ENCODE assay signal across 40 cellular contexts in the genomic region with DNA sequence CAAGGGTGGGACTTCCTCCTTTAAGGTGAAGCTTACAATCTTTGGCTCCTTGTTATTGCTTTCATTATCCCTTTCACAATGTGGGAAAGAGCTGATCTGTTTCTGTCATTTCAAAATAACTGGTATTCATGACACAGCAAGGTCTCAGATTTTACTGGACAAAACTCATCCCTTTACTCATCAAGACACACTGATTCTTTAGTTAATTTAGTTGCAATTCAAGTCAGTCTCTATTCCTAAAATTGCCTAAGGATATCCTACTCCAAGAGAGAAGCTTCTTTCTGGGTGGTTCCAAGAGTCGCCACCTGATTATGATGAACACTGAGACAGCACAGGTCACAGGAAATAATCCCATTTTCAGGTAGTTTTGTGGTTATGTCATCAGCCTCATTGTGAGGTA. TPM values are rescaled to one million over a fixed set of nuclear protein-coding genes. Genes with fewer than 3 reads are reported as not detected.
"Had no signal": no experiment of that assay in that cellular context is flagged by ENCODE, and none has a peak within 500 bp of the region (broad histone marks: within the 10 kb centered on the region; RNA-seq: fewer than 3 reads in every experiment).

No MANE protein-coding gene starts in this region.

- H3K4me1 Mint-ChIP-seq: activated CD4-positive, alpha-beta T cell treated with anti-CD3 and anti-CD28 coated beads for 36 hours; activated CD4-positive, alpha-beta T cell treated with anti-CD3 and anti-CD28 coated beads, Interleukin-2, amount 10 ng/mL, durations not matched to agents 24 days and 14 days; activated CD8-positive, alpha-beta memory T cell treated with anti-CD3 and anti-CD28 coated beads, Interleukin-2, amount 10 ng/mL, durations not matched to agents 7 days and 5 days; activated naive CD4-positive, alpha-beta T cell treated with anti-CD3 and anti-CD28 coated beads, Interleukin-2, amount 50 U/mL, for 24 hours; activated naive CD8-positive, alpha-beta T cell treated with anti-CD3 and anti-CD28 coated beads for 36 hours; activated naive CD8-positive, alpha-beta T cell treated with anti-CD3 and anti-CD28 coated beads, Interleukin-2, amount 50 U/mL, for 24 hours; T-helper 17 cell had no signal

- H3K36me3 ChIP-seq: adrenal gland, cardiac muscle cell, colonic mucosa, esophagus muscularis mucosa, gastrocnemius medialis had no signal

- H3K27ac Mint-ChIP-seq: activated CD4-positive, alpha-beta memory T cell treated with anti-CD3 and anti-CD28 coated beads for 36 hours; activated CD4-positive, alpha-beta T cell treated with anti-CD3 and anti-CD28 coated beads for 36 hours; activated CD4-positive, alpha-beta T cell treated with anti-CD3 and anti-CD28 coated beads, Interleukin-2, amount 10 ng/mL, durations not matched to agents 24 days and 14 days; activated CD8-positive, alpha-beta memory T cell treated with anti-CD3 and anti-CD28 coated beads, Interleukin-2, amount 10 ng/mL, durations not matched to agents 7 days and 5 days; activated CD8-positive, alpha-beta T cell treated with anti-CD3 and anti-CD28 coated beads, Interleukin-2, amount 10 ng/mL, durations not matched to agents 7 days and 5 days; activated naive CD4-positive, alpha-beta T cell treated with anti-CD3 and anti-CD28 coated beads for 36 hours; activated naive CD4-positive, alpha-beta T cell treated with anti-CD3 and anti-CD28 coated beads, Interleukin-2, amount 50 U/mL, for 24 hours; activated naive CD8-positive, alpha-beta T cell treated with anti-CD3 and anti-CD28 coated beads for 36 hours; activated naive CD8-positive, alpha-beta T cell treated with anti-CD3 and anti-CD28 coated beads, Interleukin-2, amount 50 U/mL, for 24 hours; activated T-helper 1 cell treated with anti-CD3 and anti-CD28 coated beads, Interleukin-12 subunit alpha, Interleukin-12 subunit beta, Interleukin-2, Interleukin-4 antibody, amounts not matched to agents 30 ng/mL and 10 ng/mL and 1 ng/mL, durations not matched to agents 14 hours and 24 hours and 36 hours; activated T-helper 2 cell treated with anti-CD3 and anti-CD28 coated beads, Interferon-gamma antibody, Interleukin-2, Interleukin-4, amounts not matched to agents 10 μg/mL and 5 μg/mL and 100 μg/mL, durations not matched to agents 14 hours and 24 hours and 36 hours; T-helper 17 cell; T-helper 2 cell treated with Interferon-gamma antibody and Interleukin-4, amounts not matched to agents 5 μg/mL and 100 μg/mL, for 36 hours had no signal

- H3K27me3 ChIP-seq: adrenal gland, body of pancreas, cardiac muscle cell, colonic mucosa, esophagus muscularis mucosa, gastrocnemius medialis had no signal

- H3K27me3 Mint-ChIP-seq: activated CD4-positive, alpha-beta T cell treated with anti-CD3 and anti-CD28 coated beads, Interleukin-2, amount 10 ng/mL, durations not matched to agents 24 days and 14 days; activated CD8-positive, alpha-beta memory T cell treated with anti-CD3 and anti-CD28 coated beads, Interleukin-2, amount 10 ng/mL, durations not matched to agents 7 days and 5 days had no signal

- H3K4me3 Mint-ChIP-seq: activated CD4-positive, alpha-beta memory T cell treated with anti-CD3 and anti-CD28 coated beads for 36 hours; activated CD4-positive, alpha-beta T cell treated with anti-CD3 and anti-CD28 coated beads for 36 hours; activated CD4-positive, alpha-beta T cell treated with anti-CD3 and anti-CD28 coated beads, Interleukin-2, amount 10 ng/mL, durations not matched to agents 24 days and 14 days; activated CD8-positive, alpha-beta memory T cell treated with anti-CD3 and anti-CD28 coated beads, Interleukin-2, amount 10 ng/mL, durations not matched to agents 7 days and 5 days; activated CD8-positive, alpha-beta T cell treated with anti-CD3 and anti-CD28 coated beads, Interleukin-2, amount 10 ng/mL, durations not matched to agents 7 days and 5 days; activated naive CD4-positive, alpha-beta T cell treated with anti-CD3 and anti-CD28 coated beads for 36 hours; activated naive CD4-positive, alpha-beta T cell treated with anti-CD3 and anti-CD28 coated beads, Interleukin-2, amount 50 U/mL, for 24 hours; activated naive CD8-positive, alpha-beta T cell treated with anti-CD3 and anti-CD28 coated beads for 36 hours; activated naive CD8-positive, alpha-beta T cell treated with anti-CD3 and anti-CD28 coated beads, Interleukin-2, amount 50 U/mL, for 24 hours; activated T-helper 1 cell treated with anti-CD3 and anti-CD28 coated beads, Interleukin-12 subunit alpha, Interleukin-12 subunit beta, Interleukin-2, Interleukin-4 antibody, amounts not matched to agents 30 ng/mL and 10 ng/mL and 1 ng/mL, durations not matched to agents 14 hours and 24 hours and 36 hours; T-helper 17 cell; T-helper 2 cell treated with Interferon-gamma antibody and Interleukin-4, amounts not matched to agents 5 μg/mL and 100 μg/mL, for 36 hours had no signal

- H3K4me3 ChIP-seq: adrenal gland, body of pancreas, cardiac muscle cell, colonic mucosa, esophagus muscularis mucosa, gastrocnemius medialis had no signal

- FAIRE-seq: endometrium, endothelial cell of umbilical vein had no signal

- H3K4me1 ChIP-seq: body of pancreas, colonic mucosa, esophagus muscularis mucosa, gastrocnemius medialis had no signal

- H3K27ac ChIP-seq: adrenal gland, body of pancreas, cardiac muscle cell, colonic mucosa, esophagus muscularis mucosa, gastrocnemius medialis had no signal

- H3K9me3 Mint-ChIP-seq: activated CD4-positive, alpha-beta memory T cell treated with anti-CD3 and anti-CD28 coated beads for 36 hours; activated CD4-positive, alpha-beta T cell treated with anti-CD3 and anti-CD28 coated beads, Interleukin-2, amount 10 ng/mL, durations not matched to agents 24 days and 14 days; activated naive CD4-positive, alpha-beta T cell treated with anti-CD3 and anti-CD28 coated beads for 36 hours; activated naive CD4-positive, alpha-beta T cell treated with anti-CD3 and anti-CD28 coated beads, Interleukin-2, amount 50 U/mL, for 24 hours; activated naive CD8-positive, alpha-beta T cell treated with anti-CD3 and anti-CD28 coated beads for 36 hours; activated naive CD8-positive, alpha-beta T cell treated with anti-CD3 and anti-CD28 coated beads, Interleukin-2, amount 50 U/mL, for 24 hours; activated T-helper 1 cell treated with anti-CD3 and anti-CD28 coated beads, Interleukin-12 subunit alpha, Interleukin-12 subunit beta, Interleukin-2, Interleukin-4 antibody, amounts not matched to agents 30 ng/mL and 10 ng/mL and 1 ng/mL, durations not matched to agents 14 hours and 24 hours and 36 hours; activated T-helper 2 cell treated with anti-CD3 and anti-CD28 coated beads, Interferon-gamma antibody, Interleukin-2, Interleukin-4, amounts not matched to agents 10 μg/mL and 5 μg/mL and 100 μg/mL, durations not matched to agents 14 hours and 24 hours and 36 hours; T-helper 2 cell treated with Interferon-gamma antibody and Interleukin-4, amounts not matched to agents 5 μg/mL and 100 μg/mL, for 36 hours had no signal

- H3K36me3 Mint-ChIP-seq: activated CD4-positive, alpha-beta memory T cell treated with anti-CD3 and anti-CD28 coated beads for 36 hours; activated CD8-positive, alpha-beta memory T cell treated with anti-CD3 and anti-CD28 coated beads, Interleukin-2, amount 10 ng/mL, durations not matched to agents 7 days and 5 days; activated naive CD4-positive, alpha-beta T cell treated with anti-CD3 and anti-CD28 coated beads, Interleukin-2, amount 50 U/mL, for 24 hours; activated naive CD8-positive, alpha-beta T cell treated with anti-CD3 and anti-CD28 coated beads for 36 hours had no signal

- H3K9me3 ChIP-seq: adrenal gland, body of pancreas, colonic mucosa, esophagus muscularis mucosa, gastrocnemius medialis had no signal

- DNase-seq: activated CD4-positive, alpha-beta memory T cell treated with anti-CD3 and anti-CD28 coated beads for 36 hours; activated CD4-positive, alpha-beta T cell treated with anti-CD3 and anti-CD28 coated beads for 36 hours; activated CD4-positive, alpha-beta T cell treated with anti-CD3 and anti-CD28 coated beads, Interleukin-2, amount 10 ng/mL, durations not matched to agents 24 days and 14 days; activated CD4-positive, CD25-positive, alpha-beta regulatory T cell; activated CD4-positive, CD25-positive, alpha-beta regulatory T cell treated with anti-CD3 and anti-CD28 coated beads, Interleukin-2, amount 50 U/mL, for 72 hours; activated CD8-positive, alpha-beta memory T cell treated with anti-CD3 and anti-CD28 coated beads, Interleukin-2, amount 10 ng/mL, durations not matched to agents 7 days and 5 days; activated CD8-positive, alpha-beta memory T cell treated with anti-CD3 and anti-CD28 coated beads, Interleukin-2, amount 50 U/mL, for 4 hours; activated CD8-positive, alpha-beta T cell treated with anti-CD3 and anti-CD28 coated beads, Interleukin-2, amount 10 ng/mL, durations not matched to agents 7 days and 5 days; activated effector memory CD4-positive, alpha-beta T cell treated with anti-CD3 and anti-CD28 coated beads, Interleukin-2, amount 50 U/mL, for 16 hours; activated naive CD4-positive, alpha-beta T cell treated with anti-CD3 and anti-CD28 coated beads for 36 hours; activated naive CD8-positive, alpha-beta T cell treated with anti-CD3 and anti-CD28 coated beads for 36 hours; activated naive CD8-positive, alpha-beta T cell treated with anti-CD3 and anti-CD28 coated beads, Interleukin-2, amount 50 U/mL, for 24 hours; activated T-cell treated with anti-CD3 and anti-CD28 coated beads, Interleukin-2, amount 50 U/mL, for 1 hour; activated T-cell treated with anti-CD3 and anti-CD28 coated beads, Interleukin-2, amount 50 U/mL, for 48 hours; adrenal gland; amygdala; aorta; body of pancreas; central memory CD4-positive, alpha-beta T cell; cerebellar nuclear complex; colonic mucosa; effector CD8-positive, alpha-beta T cell; erythroblast; gastrocnemius medialis; glutamatergic neuron; T-helper 1 cell; T-helper 17 cell; T1000 had no signal

RNA-seq across cellular contexts. Expression of a gene that starts 5.8 kb away (rescaled TPM):
- total RNA-seq: activated CD4-positive, alpha-beta memory T cell treated with anti-CD3 and anti-CD28 coated beads for 36 hours; activated CD4-positive, alpha-beta T cell treated with anti-CD3 and anti-CD28 coated beads for 36 hours; activated CD4-positive, alpha-beta T cell treated with anti-CD3 and anti-CD28 coated beads, Interleukin-2, amount 10 ng/mL, durations not matched to agents 24 days and 14 days; activated CD8-positive, alpha-beta memory T cell treated with anti-CD3 and anti-CD28 coated beads for 36 hours; activated CD8-positive, alpha-beta memory T cell treated with anti-CD3 and anti-CD28 coated beads, Interleukin-2, amount 10 ng/mL, durations not matched to agents 7 days and 5 days; activated CD8-positive, alpha-beta T cell treated with anti-CD3 and anti-CD28 coated beads, Interleukin-2, amount 10 ng/mL, durations not matched to agents 7 days and 5 days; activated naive CD4-positive, alpha-beta T cell treated with anti-CD3 and anti-CD28 coated beads for 36 hours; activated naive CD8-positive, alpha-beta T cell treated with anti-CD3 and anti-CD28 coated beads for 36 hours; activated T-helper 1 cell treated with anti-CD3 and anti-CD28 coated beads, Interleukin-12 subunit alpha, Interleukin-12 subunit beta, Interleukin-2, Interleukin-4 antibody, amounts not matched to agents 30 ng/mL and 10 ng/mL and 1 ng/mL, durations not matched to agents 14 hours and 24 hours and 36 hours; activated T-helper 2 cell treated with anti-CD3 and anti-CD28 coated beads, Interferon-gamma antibody, Interleukin-2, Interleukin-4, amounts not matched to agents 10 μg/mL and 5 μg/mL and 100 μg/mL, durations not matched to agents 14 hours and 24 hours and 36 hours; aorta; body of pancreas; cardiac muscle cell; colonic mucosa; dermis microvascular lymphatic vessel endothelial cell; endothelial cell of umbilical vein; fibroblast of lung; fibroblast of villous mesenchyme; gastrocnemius medialis; T-helper 17 cell had no signal
- polyA plus RNA-seq: adrenal gland, aorta, cardiac muscle cell, endothelial cell of umbilical vein, fibroblast of lung had no signal
